ENCODE assay signal across 24 cellular contexts in genomic region chr5:179401-179800, GRCh38. TPM values are rescaled to one million over a fixed set of nuclear protein-coding genes. Genes with fewer than 3 reads are reported as not detected.
DNase-seq lines count a peak whose midpoint lies in the region; ATAC-seq, FAIRE-seq and TF ChIP-seq lines count a peak whose summit lies in the region.
"Had no signal": no experiment of that assay in that cellular context is flagged by ENCODE, and none has a peak within 500 bp of the region (broad histone marks: within the 10 kb centered on the region; RNA-seq: fewer than 3 reads in every experiment).

No MANE protein-coding gene starts in this region.

- TF ChIP-seq EP300 in K562 (IDR thresholded peaks at IDR 0.05; ENCODE audit: low read length) (no peak), sigmoid colon (IDR thresholded peaks at IDR 0.05) (no peak)

- H3K9me3 Mint-ChIP-seq in osteocyte (ENCODE audit: unreplicated experiment), result no peaks in the 10 kb centered on the region
- H3K9me3 Mint-ChIP-seq: CD4-positive, CD25-positive, alpha-beta regulatory T cell; CD8-positive, alpha-beta T cell had no signal

- H3K9me3 ChIP-seq in left ventricle myocardium inferior (replicated peaks) (no peaks in the 10 kb centered on the region), HEK293 (ENCODE audit: control insufficient read depth, insufficient read depth, low read depth, low read length) (no peaks in the 10 kb centered on the region), K562 (replicated peaks; ENCODE audit: control insufficient read depth, insufficient read depth, low read depth, low read length) (no peaks in the 10 kb centered on the region), sigmoid colon (no peaks in the 10 kb centered on the region)
- H3K9me3 ChIP-seq: BLaER1, Caco-2, HAP-1 had no signal

- H4K20me1 ChIP-seq in K562 (replicated peaks; ENCODE audit: control insufficient read depth, insufficient read depth, low read length), result peaks cover 12% of the 10 kb centered on the region
- H4K20me1 ChIP-seq: BLaER1 had no signal

- TF ChIP-seq CTCF in left ventricle myocardium inferior (IDR thresholded peaks at IDR 0.05; ENCODE audit: borderline replicate concordance) (no peak), HEK293 (tag by site-specific recombination; IDR thresholded peaks at IDR 0.05) (no peak), K562 (IDR thresholded peaks at IDR 0.05 in 2 of 3, conservative IDR thresholded peaks at IDR 0.05 in 1 of 3; ENCODE audit: insufficient read depth in 2 of 3, low read depth in 1 of 3, low read length in 3 of 3) (no peak), sigmoid colon (IDR thresholded peaks at IDR 0.05) (no peak), osteocyte (IDR thresholded peaks at IDR 0.05) (no peak)

- peaks cover 17% of the 10 kb centered on the region for H3K27me3 Mint-ChIP-seq in osteocyte (ENCODE audit: unreplicated experiment)
- H3K27me3 Mint-ChIP-seq: B cell had no signal

- H2AFZ ChIP-seq in K562 (ENCODE audit: low read depth, low read length), result no peak overlapping the region

- H3K27me3 ChIP-seq in left ventricle myocardium inferior (ENCODE audit: low read depth) (peaks cover 14% of the 10 kb centered on the region), K562 (ENCODE audit: control insufficient read depth in 2 of 2, insufficient read depth in 2 of 2, low read length in 2 of 2) (peaks cover 70 to 81% of the 10 kb centered on the region in 2 experiments), sigmoid colon (no peaks in the 10 kb centered on the region)
- H3K27me3 ChIP-seq: BLaER1 had no signal

- H3K4me3 ChIP-seq in left ventricle myocardium inferior, result no peak overlapping the region
- no peak overlapping the region for H3K4me3 ChIP-seq in HEK293 (ENCODE audit: low read depth, low read length)
- H3K4me3 ChIP-seq in K562, result no peak overlapping the region
- H3K4me3 ChIP-seq in sigmoid colon, result no peak overlapping the region
- H3K4me3 ChIP-seq: BLaER1, HAP-1 had no signal

- TF ChIP-seq POLR2A in K562 (conservative IDR thresholded peaks at IDR 0.05), result no peak
- no peak for TF ChIP-seq POLR2A in sigmoid colon (IDR thresholded peaks at IDR 0.05)

- FAIRE-seq in K562 (lab: Jason Lieb, UNC), result no peak
- FAIRE-seq: A204.1, G401.6, GM12892, H54 had no signal

- POLR2A ChIA-PET in HEK293 (lab: Yijun Ruan, JAX), result interaction anchor here (0.5 to 1.1 kb wide), 2 partner anchors 11 to 41 kb away, joined by 3 to 6 read pairs; no protein-coding TSS in a partner anchor
- POLR2A ChIA-PET in K562 (lab: Yijun Ruan, JAX), result no interaction called here

- no peaks in the 10 kb centered on the region for H3K9me1 ChIP-seq in K562 (ENCODE audit: control insufficient read depth, insufficient read depth, low read length)

- peaks cover 8% of the 10 kb centered on the region for H3K4me1 Mint-ChIP-seq in osteocyte (ENCODE audit: unreplicated experiment)
- H3K4me1 Mint-ChIP-seq: B cell had no signal

- H3K4me3 Mint-ChIP-seq in osteocyte (ENCODE audit: unreplicated experiment), result no peak overlapping the region
- H3K4me3 Mint-ChIP-seq: B cell; CD4-positive, CD25-positive, alpha-beta regulatory T cell; CD8-positive, alpha-beta T cell had no signal

- 1% methylated on average over 9 of the region's 9 CpGs for WGBS in K562 (ENCODE audit: insufficient coverage, low coverage, missing lambda C conversion rate)
- WGBS in sigmoid colon, 2 donors, result 83 to 91% methylated on average over 9 of the region's 9 CpGs

- ATAC-seq in Right ventricle myocardium inferior (no peak), K562 (no peak)
- ATAC-seq: CD8-positive, alpha-beta T cell had no signal

- no peak overlapping the region for H3K9ac ChIP-seq in K562 (ENCODE audit: insufficient read depth in 1 of 2, low read depth in 2 of 2, low read length in 2 of 2)
- H3K9ac ChIP-seq: BLaER1 had no signal

- no peaks in the 10 kb centered on the region for H3K36me3 Mint-ChIP-seq in osteocyte (ENCODE audit: unreplicated experiment)
- H3K36me3 Mint-ChIP-seq: CD4-positive, CD25-positive, alpha-beta regulatory T cell; CD8-positive, alpha-beta T cell had no signal

- H3K4me1 ChIP-seq in left ventricle myocardium inferior (peaks cover 20% of the 10 kb centered on the region), HEK293 (ENCODE audit: control insufficient read depth, insufficient read depth, low read length) (peaks cover 5% of the 10 kb centered on the region), K562 (replicated peaks in 1 of 2; ENCODE audit: control insufficient read depth in 2 of 2, insufficient read depth in 2 of 2, low read length in 2 of 2) (peaks cover 0 to 8% of the 10 kb centered on the region in 2 experiments; a peak in 1 of 5 replicates), sigmoid colon (peaks cover 0 to 5% (median 2%) of the 10 kb centered on the region in 4 donors)
- H3K4me1 ChIP-seq: HAP-1 had no signal

- in situ Hi-C loops in K562 (cut with MboI), result no loop called here

- TF ChIP-seq RAD21 in K562 (CRISPR knock-in tag; conservative IDR thresholded peaks at IDR 0.05 in 1 of 2, IDR thresholded peaks at IDR 0.05 in 1 of 2), result no peak

- CTCF ChIA-PET in HEK293 (lab: Yijun Ruan, JAX), result interaction anchor here (1.7 kb wide), 1 partner anchor 9 kb away, joined by 5 read pairs; no protein-coding TSS in a partner anchor
- CTCF ChIA-PET in K562 (lab: Yijun Ruan, JAX; ENCODE audit: low intra/inter-chr PET ratio), result no interaction called here

- no peak overlapping the region for H3K4me2 ChIP-seq in K562 (ENCODE audit: insufficient read depth, low read length)
- H3K4me2 ChIP-seq: BLaER1 had no signal

- no peak overlapping the region for H3K27ac Mint-ChIP-seq in osteocyte (ENCODE audit: unreplicated experiment)
- H3K27ac Mint-ChIP-seq: B cell; CD4-positive, CD25-positive, alpha-beta regulatory T cell; CD8-positive, alpha-beta T cell had no signal

- H3K79me2 ChIP-seq in K562 (ENCODE audit: control insufficient read depth, insufficient read depth, low read length), result no peaks in the 10 kb centered on the region

- H3K36me3 ChIP-seq in left ventricle myocardium inferior, result no peaks in the 10 kb centered on the region
- H3K36me3 ChIP-seq in HEK293 (ENCODE audit: control insufficient read depth in 2 of 2, insufficient read depth in 1 of 2, low read length in 2 of 2), result no peaks in the 10 kb centered on the region
- H3K36me3 ChIP-seq in K562 (ENCODE audit: control insufficient read depth, insufficient read depth, low read length), result no peaks in the 10 kb centered on the region
- no peaks in the 10 kb centered on the region for H3K36me3 ChIP-seq in sigmoid colon
- H3K36me3 ChIP-seq: HAP-1 had no signal

- DNase-seq in Right ventricle myocardium inferior (ENCODE audit: missing footprints), result peak; percentile 25
- DNase-seq in left ventricle myocardium inferior, result no peak
- no peak for DNase-seq in K562 (ENCODE audit: extremely low read depth in 1 of 4, low spot score in 3 of 4)
- peak; percentile 45 for DNase-seq in sigmoid colon
- no peak for DNase-seq in HuH-7 (ENCODE audit: low spot score)
- DNase-seq in activated T-cell treated with anti-CD3 and anti-CD28 coated beads for 4 hours, result no peak
- DNase-seq in osteocyte (ENCODE audit: extremely low spot score, unreplicated experiment), result no peak
- DNase-seq: Caco-2; CD4-positive, CD25-positive, alpha-beta regulatory T cell; CD8-positive, alpha-beta T cell; DMS153; DND-41; GOT3 had no signal

- H3K27ac ChIP-seq in left ventricle myocardium inferior (replicated peaks), result no peak overlapping the region
- H3K27ac ChIP-seq in HEK293 (ENCODE audit: extremely low read depth, low read depth, low read length), result no peak overlapping the region
- H3K27ac ChIP-seq in K562 (ENCODE audit: extremely low read depth, low read depth, low read length), result no peak overlapping the region
- H3K27ac ChIP-seq in sigmoid colon, result no peak overlapping the region
- H3K27ac ChIP-seq: 22Rv1, BLaER1, C4-2B had no signal

- BruUV-seq in K562 (replicated peaks; lab: Mats Ljungman, UMichigan), result no TSS peak

- intact Hi-C loops in Right ventricle myocardium inferior (cut with DNase I), result no loop called here
- intact Hi-C loops in left ventricle myocardium inferior (cut with micrococcal nuclease), result no loop called here
- intact Hi-C loops in K562 (cut with micrococcal nuclease), result no loop called here
- intact Hi-C loops in sigmoid colon (cut with DNase I), result no loop called here

RNA-seq across cellular contexts. Expression of gene LRRC14B, which starts 11.9 kb away (rescaled TPM):
- total RNA-seq in Right ventricle myocardium inferior, result 74.9 TPM
- total RNA-seq in left ventricle myocardium inferior, result 93.4 TPM
- not detected in 2 replicates for total RNA-seq in K562 (2011; cell fraction: chromatin; rRNA removed; ENCODE audit: low replicate concordance)
- total RNA-seq in K562 (2011; cell fraction: nucleolus; rRNA removed), result not detected in 2 replicates
- total RNA-seq in K562 (2011; cell fraction: nucleoplasm; rRNA removed), result not detected in 2 replicates
- total RNA-seq in K562 (2014; rRNA removed), result not detected in 2 replicates
- not detected in 2 replicates for total RNA-seq in K562 (2014; rRNA removed; fragmentation: Illumina TruSeq; extraction: Trizol)
- total RNA-seq in K562 (2015; rRNA removed; fragmentation: Illumina TruSeq; extraction: Trizol), result not detected in 2 replicates
- total RNA-seq in K562 (2021), result not detected in 2 replicates
- not detected in 2 replicates for polyA plus RNA-seq in K562 (2011; rRNA removed)
- not detected in 2 replicates for polyA plus RNA-seq in K562 (2011; cell fraction: cytosol; rRNA removed)
- not detected in 2 replicates for polyA plus RNA-seq in K562 (2011; cell fraction: nucleus; rRNA removed)
- polyA plus RNA-seq in K562 (2012), result not detected in 2 replicates
- polyA plus RNA-seq in K562 (2014; fragmentation: Illumina TruSeq; extraction: Trizol), result not detected in 2 replicates
- not detected for polyA plus RNA-seq in K562 (2014; fragmentation: Nextera tagmentation; extraction: Ambion mirVana)
- not detected in 2 replicates for polyA plus RNA-seq in K562 (2014; rRNA removed)
- not detected in 2 replicates for polyA minus RNA-seq in K562 (2011; rRNA and poly(A)+ RNA removed)
- polyA minus RNA-seq in K562 (2011; cell fraction: cytosol; rRNA and poly(A)+ RNA removed), result not detected in 2 replicates
- polyA minus RNA-seq in K562 (2011; cell fraction: nucleus; rRNA and poly(A)+ RNA removed), result not detected in 2 replicates
- total RNA-seq in sigmoid colon, result under 1 TPM in 1 of 4 donors, not detected in 3; 0.66 TPM
- not detected for polyA plus RNA-seq in sigmoid colon
- not detected in 2 replicates for total RNA-seq in osteocyte
- total RNA-seq: B cell; Caco-2; CD4-positive, CD25-positive, alpha-beta regulatory T cell; CD8-positive, alpha-beta T cell had no signal
- polyA plus RNA-seq: AG04450; CD4-positive, CD25-positive, alpha-beta regulatory T cell had no signal

RNA-seq across cellular contexts. Expression of gene CCDC127, which starts 38.6 kb away (rescaled TPM):
- total RNA-seq in Right ventricle myocardium inferior (9.4 TPM), left ventricle myocardium inferior (7.9 TPM), K562 (2014; rRNA removed) (3.1 and 3.8 TPM in 2 replicates), K562 (2014; rRNA removed; fragmentation: Illumina TruSeq; extraction: Trizol) (3.2 and 3.6 TPM in 2 replicates), K562 (2015; rRNA removed; fragmentation: Illumina TruSeq; extraction: Trizol) (3.2 and 3.8 TPM in 2 replicates), K562 (2021) (4.3 and 4.5 TPM in 2 replicates), sigmoid colon (1 to 10 TPM; 5.7 to 8.3 (median 7.1) TPM), osteocyte (9.9 and 11.1 TPM in 2 replicates)
- 14.4 and 16.8 TPM in 2 replicates for total RNA-seq in K562 (2011; cell fraction: chromatin; rRNA removed; ENCODE audit: low replicate concordance)
- total RNA-seq in K562 (2011; cell fraction: nucleolus; rRNA removed), result 9.2 and 9.5 TPM in 2 replicates
- total RNA-seq in K562 (2011; cell fraction: nucleoplasm; rRNA removed), result 12.6 and 16.5 TPM in 2 replicates
- polyA plus RNA-seq in K562 (2011; rRNA removed) (3.0 and 4.1 TPM in 2 replicates), K562 (2014; fragmentation: Illumina TruSeq; extraction: Trizol) (2.7 and 2.9 TPM in 2 replicates), K562 (2014; fragmentation: Nextera tagmentation; extraction: Ambion mirVana) (1 to 10 TPM; 4.4 to 4.5 TPM), K562 (2014; rRNA removed) (2.8 and 4.2 TPM in 2 replicates), sigmoid colon (1 to 10 TPM; 1.2 to 3.3 (median 1.2) TPM)
- polyA plus RNA-seq in K562 (2011; cell fraction: cytosol; rRNA removed), result 2.8 and 3.1 TPM in 2 replicates
- 4.0 and 4.3 TPM in 2 replicates for polyA plus RNA-seq in K562 (2011; cell fraction: nucleus; rRNA removed)
- polyA plus RNA-seq in K562 (2012), result 3.4 and 4.8 TPM in 2 replicates
- polyA minus RNA-seq in K562 (2011; rRNA and poly(A)+ RNA removed), result 3.9 and 4.0 TPM in 2 replicates
- polyA minus RNA-seq in K562 (2011; cell fraction: cytosol; rRNA and poly(A)+ RNA removed), result 1.1 and 3.1 TPM in 2 replicates
- 6.7 and 9.2 TPM in 2 replicates for polyA minus RNA-seq in K562 (2011; cell fraction: nucleus; rRNA and poly(A)+ RNA removed)

RNA-seq across cellular contexts. Expression of gene SDHA, which starts 38.7 kb away (rescaled TPM):
- total RNA-seq in Right ventricle myocardium inferior, result 811 TPM
- total RNA-seq in left ventricle myocardium inferior, result 757 TPM
- total RNA-seq in K562 (2011; cell fraction: chromatin; rRNA removed; ENCODE audit: low replicate concordance), result 341 and 368 TPM in 2 replicates
- total RNA-seq in K562 (2011; cell fraction: nucleolus; rRNA removed), result 192 and 207 TPM in 2 replicates
- total RNA-seq in K562 (2011; cell fraction: nucleoplasm; rRNA removed), result 270 and 283 TPM in 2 replicates
- 103 and 146 TPM in 2 replicates for total RNA-seq in K562 (2014; rRNA removed)
- 130 TPM in 2 replicates for total RNA-seq in K562 (2014; rRNA removed; fragmentation: Illumina TruSeq; extraction: Trizol)
- total RNA-seq in K562 (2015; rRNA removed; fragmentation: Illumina TruSeq; extraction: Trizol), result 113 and 115 TPM in 2 replicates
- 185 and 191 TPM in 2 replicates for total RNA-seq in K562 (2021)
- 130 and 203 TPM in 2 replicates for polyA plus RNA-seq in K562 (2011; rRNA removed)
- polyA plus RNA-seq in K562 (2011; cell fraction: cytosol; rRNA removed), result 161 and 178 TPM in 2 replicates
- 237 and 251 TPM in 2 replicates for polyA plus RNA-seq in K562 (2011; cell fraction: nucleus; rRNA removed)
- polyA plus RNA-seq in K562 (2012), result 132 and 206 TPM in 2 replicates
- 146 and 152 TPM in 2 replicates for polyA plus RNA-seq in K562 (2014; fragmentation: Illumina TruSeq; extraction: Trizol)
- polyA plus RNA-seq in K562 (2014; fragmentation: Nextera tagmentation; extraction: Ambion mirVana), result 100 to 1,000 TPM in 1 of 2 experiments, 10 to 100 TPM in 1; 82.9 to 136 TPM
- polyA plus RNA-seq in K562 (2014; rRNA removed), result 112 and 118 TPM in 2 replicates
- 238 and 274 TPM in 2 replicates for polyA minus RNA-seq in K562 (2011; rRNA and poly(A)+ RNA removed)
- polyA minus RNA-seq in K562 (2011; cell fraction: cytosol; rRNA and poly(A)+ RNA removed), result 120 and 160 TPM in 2 replicates
- polyA minus RNA-seq in K562 (2011; cell fraction: nucleus; rRNA and poly(A)+ RNA removed), result 141 and 182 TPM in 2 replicates
- 10 to 100 TPM; 72.7 to 87.0 (median 80.2) TPM for total RNA-seq in sigmoid colon
- polyA plus RNA-seq in sigmoid colon, result 100 to 1,000 TPM; 184 to 290 (median 187) TPM
- 130 and 136 TPM in 2 replicates for total RNA-seq in osteocyte

Comparison
In these comparisons a context has a peak if more than half of its experiments do, and no peak if none do; other contexts are left out.
1. DNase-seq: peak in Right ventricle myocardium inferior (single experiment) and sigmoid colon (single experiment); none in left ventricle myocardium inferior (single experiment), K562 (0 of 4), HuH-7 (single experiment), activated T-cell treated with anti-CD3 and anti-CD28 coated beads for 4 hours (single experiment) and osteocyte (single experiment).
2. RNA of gene LRRC14B, which starts 11.9 kb away (total RNA-seq): 93.4 TPM in left ventricle myocardium inferior (single experiment) and 74.9 TPM in Right ventricle myocardium inferior (single experiment); not detected in K562, 0.66 TPM in sigmoid colon and not detected in osteocyte; every median in the first group is over 10 times any median in the second.